In genomic region chr10:5628798-5629788, GRCh38 we compare ENCODE assay signal across 9 cellular contexts. TPM values are rescaled to one million over a fixed set of nuclear protein-coding genes. Genes with fewer than 3 reads are reported as not detected.
A peak's percentile ranks its signal among the peaks of the same experiment; 100 is the strongest.
DNase-seq lines count a peak whose midpoint lies in the region; ATAC-seq, FAIRE-seq and TF ChIP-seq lines count a peak whose summit lies in the region.
"Had no signal": no experiment of that assay in that cellular context is flagged by ENCODE, and none has a peak within 500 bp of the region (broad histone marks: within the 10 kb centered on the region; RNA-seq: fewer than 3 reads in every experiment).

No MANE protein-coding gene starts in this region.

- no peak overlapping the region for H3K4me3 Mint-ChIP-seq in CD4-positive, alpha-beta T cell
- H3K4me3 Mint-ChIP-seq in nephron = peak overlapping the region; percentile 20 to 65 (median 31)
- H3K4me3 Mint-ChIP-seq: natural killer cell had no signal

- no peaks in the 10 kb centered on the region for H3K36me3 Mint-ChIP-seq in CD4-positive, alpha-beta T cell (ENCODE audit: low read depth)
- no peaks in the 10 kb centered on the region for H3K36me3 Mint-ChIP-seq in nephron (ENCODE audit: low read depth)
- H3K36me3 Mint-ChIP-seq: natural killer cell had no signal

- no peak for TF ChIP-seq CTCF in CD4-positive, alpha-beta T cell (IDR thresholded peaks at IDR 0.05)
- no peak for TF ChIP-seq CTCF in brain microvascular endothelial cell (IDR thresholded peaks at IDR 0.05; ENCODE audit: low read depth, low read length, missing control alignments)
- TF ChIP-seq CTCF in nephron (IDR thresholded peaks at IDR 0.05; ENCODE audit: unreplicated experiment in 3 of 3) = no peak

- intact Hi-C loops in CD4-positive, alpha-beta T cell (cut with DNase I, micrococcal nuclease) = no loop called here

- peaks cover 4% of the 10 kb centered on the region for H3K27me3 Mint-ChIP-seq in CD4-positive, alpha-beta T cell
- no peaks in the 10 kb centered on the region for H3K27me3 Mint-ChIP-seq in nephron (ENCODE audit: low read depth)

- H3K4me1 Mint-ChIP-seq in CD4-positive, alpha-beta T cell (ENCODE audit: low read depth) = peaks cover 15% of the 10 kb centered on the region
- H3K4me1 Mint-ChIP-seq in nephron = peaks cover 69% of the 10 kb centered on the region

- H3K4me3 ChIP-seq in brain microvascular endothelial cell (ENCODE audit: low read depth, low read length) = peak overlapping the region; percentile 34

- H3K9me3 ChIP-seq in CD4-positive, alpha-beta T cell (ENCODE audit: control insufficient read depth, low read length) = no peaks in the 10 kb centered on the region

- in situ Hi-C loops in brain microvascular endothelial cell (cut with HindIII; ENCODE audit: low pct_ligation_motif_present, low sequenced_read_pairs) = no loop called here

- no peaks in the 10 kb centered on the region for H3K9me3 Mint-ChIP-seq in CD4-positive, alpha-beta T cell
- no peaks in the 10 kb centered on the region for H3K9me3 Mint-ChIP-seq in nephron
- H3K9me3 Mint-ChIP-seq: natural killer cell had no signal

- CTCF ChIA-PET in CD4-positive, alpha-beta T cell (lab: Charles Lee) = interaction anchor here (0.7 to 2.1 kb wide), 12 partner anchors 16 to 779 kb away, joined by 3 to 6 read pairs (median 4); no protein-coding TSS in a partner anchor

- no peaks in the 10 kb centered on the region for H3K27me3 ChIP-seq in CD4-positive, alpha-beta T cell (ENCODE audit: control insufficient read depth, insufficient read depth, low read length)
- H3K27me3 ChIP-seq in brain microvascular endothelial cell (replicated peaks) = no peaks in the 10 kb centered on the region

- no peak overlapping the region for H3K27ac Mint-ChIP-seq in CD4-positive, alpha-beta T cell
- H3K27ac Mint-ChIP-seq in nephron = peak overlapping the region; percentile 91 to 94 (median 94)
- H3K27ac Mint-ChIP-seq: natural killer cell had no signal

- peak; percentile 37 for ATAC-seq in CD4-positive, alpha-beta T cell (ENCODE audit: poor library complexity)
- peak; percentile 38 for ATAC-seq in HG03432 (IDR thresholded peaks at IDR 0.05; ENCODE audit: unreplicated experiment)
- ATAC-seq in HG02623 (IDR thresholded peaks at IDR 0.05; ENCODE audit: unreplicated experiment) = no peak

- POLR2A ChIA-PET in CD4-positive, alpha-beta T cell (lab: Charles Lee) = interaction anchor here (1.0 to 1.2 kb wide), 3 partner anchors 182 to 261 kb away, joined by 3 to 8 read pairs (median 4); partner anchors contain the start of genes ANKRD16, FBH1 and GDI2

- H3K27ac ChIP-seq in CD4-positive, alpha-beta T cell (ENCODE audit: low read depth, low read length) = no peak overlapping the region
- H3K27ac ChIP-seq in brain microvascular endothelial cell = no peak overlapping the region

- no peaks in the 10 kb centered on the region for H3K36me3 ChIP-seq in brain microvascular endothelial cell (replicated peaks)

- FAIRE-seq in frontal cortex (lab: Jason Lieb, UNC) = no peak

- no peak for DNase-seq in CD4-positive, alpha-beta T cell
- DNase-seq in brain microvascular endothelial cell = no peak
- DNase-seq in GM19240 (ENCODE audit: insufficient read length, low spot score) = no peak
- DNase-seq in activated CD8-positive, alpha-beta memory T cell treated with anti-CD3 and anti-CD28 coated beads, Interleukin-2, amount 50 U/mL, for 4 hours = no peak
- DNase-seq in frontal cortex (ENCODE audit: low spot score in 2 of 2) = no peak

RNA-seq across cellular contexts. Expression of gene ASB13, which starts 37.3 kb away (rescaled TPM):
- total RNA-seq in CD4-positive, alpha-beta T cell = 1 to 10 TPM; 1.9 to 2.9 TPM
- 18.8 TPM for total RNA-seq in frontal cortex

RNA-seq across cellular contexts. Expression of gene TASOR2, which starts 55.5 kb away (rescaled TPM):
- total RNA-seq in CD4-positive, alpha-beta T cell = 10 to 100 TPM; 50.0 to 51.0 TPM
- 102 TPM for total RNA-seq in frontal cortex
